ENCODE assay signal across 8 cellular contexts in genomic region chr20:21125849-21126840, GRCh38. TPM values are rescaled to one million over a fixed set of nuclear protein-coding genes. Genes with fewer than 3 reads are reported as not detected.
A peak's percentile ranks its signal among the peaks of the same experiment; 100 is the strongest.
DNase-seq lines count a peak whose midpoint lies in the region; ATAC-seq lines count a peak whose summit lies in the region.

KIZ (plus strand) TSS chr20:21126082; CDS start chr20:21126116, 34 bp downstream.

- H3K36me3 ChIP-seq in CD4-positive, alpha-beta memory T cell (ENCODE audit: insufficient read depth, low read length), result no peaks in the 10 kb centered on the region

- no peaks in the 10 kb centered on the region for H3K9me3 ChIP-seq in CD4-positive, alpha-beta memory T cell (ENCODE audit: control insufficient read depth in 1 of 2, low read length in 2 of 2)

- intact Hi-C loops in CD4-positive, alpha-beta memory T cell (cut with micrococcal nuclease), result loop anchor here (1.0 to 5.0 kb wide), 5 partner anchors 24 to 1074 kb away; partner anchors contain the start of genes CFAP61, CRNKL1, RALGAPA2 and XRN2

- no peaks in the 10 kb centered on the region for H3K27me3 ChIP-seq in CD4-positive, alpha-beta memory T cell (ENCODE audit: insufficient read depth, low read length)

- peaks cover 8 to 9% of the 10 kb centered on the region in 2 donors for H3K36me3 Mint-ChIP-seq in CD4-positive, alpha-beta memory T cell
- no peaks in the 10 kb centered on the region for H3K36me3 Mint-ChIP-seq in activated CD4-positive, alpha-beta memory T cell treated with anti-CD3 and anti-CD28 coated beads, Interleukin-2, amount 10 ng/mL, durations not matched to agents 7 days and 5 days (ENCODE audit: low read depth)

- H3K4me3 ChIP-seq in CD4-positive, alpha-beta memory T cell (ENCODE audit: low read length in 2 of 2), result peak within 1 kb of the TSS; percentile 78 to 81

- peaks cover 0 to 2% of the 10 kb centered on the region in 2 donors for H3K27me3 Mint-ChIP-seq in CD4-positive, alpha-beta memory T cell
- H3K27me3 Mint-ChIP-seq in activated CD4-positive, alpha-beta memory T cell treated with anti-CD3 and anti-CD28 coated beads, Interleukin-2, amount 10 ng/mL, durations not matched to agents 7 days and 5 days, result peaks cover 1% of the 10 kb centered on the region

- peaks cover 21% of the 10 kb centered on the region for H3K4me1 ChIP-seq in CD4-positive, alpha-beta memory T cell (ENCODE audit: insufficient read depth, low read length)

- CTCF ChIA-PET in CD4-positive, alpha-beta memory T cell (lab: Charles Lee; ENCODE audit: partially characterized antibody), result interaction anchor here (0.6 to 2.4 kb wide), 10 partner anchors 9 to 414 kb away, joined by 3 to 15 read pairs (median 3); partner anchors contain the start of gene RALGAPA2
- CTCF ChIA-PET in activated CD4-positive, alpha-beta memory T cell treated with anti-CD3 and anti-CD28 coated beads, Interleukin-2, amount 10 ng/mL, durations not matched to agents 7 days and 5 days (lab: Charles Lee), result interaction anchor here (0.5 to 1.6 kb wide), 10 partner anchors 10 to 379 kb away, joined by 3 to 5 read pairs (median 4); no protein-coding TSS in a partner anchor

- peak; percentile 97 for ATAC-seq in GM19452 (IDR thresholded peaks at IDR 0.05; ENCODE audit: unreplicated experiment)

- peak within 1 kb of the TSS; percentile 55 to 98 (median 93) for H3K27ac Mint-ChIP-seq in CD4-positive, alpha-beta memory T cell
- H3K27ac Mint-ChIP-seq in activated CD4-positive, alpha-beta memory T cell treated with anti-CD3 and anti-CD28 coated beads, Interleukin-2, amount 10 ng/mL, durations not matched to agents 7 days and 5 days, result peak within 1 kb of the TSS; percentile 64

- H3K4me3 Mint-ChIP-seq in CD4-positive, alpha-beta memory T cell, result peak within 1 kb of the TSS; percentile 84 to 99 (median 93)
- H3K4me3 Mint-ChIP-seq in activated CD4-positive, alpha-beta memory T cell treated with anti-CD3 and anti-CD28 coated beads, Interleukin-2, amount 10 ng/mL, durations not matched to agents 7 days and 5 days, result peak within 1 kb of the TSS; percentile 88

- POLR2A ChIA-PET in CD4-positive, alpha-beta memory T cell (lab: Charles Lee; ENCODE audit: partially characterized antibody), result interaction anchor here (0.6 to 2.4 kb wide), 6 partner anchors 25 to 413 kb away, joined by 3 to 29 read pairs (median 4); partner anchors contain the start of gene XRN2
- POLR2A ChIA-PET in activated CD4-positive, alpha-beta memory T cell treated with anti-CD3 and anti-CD28 coated beads, Interleukin-2, amount 10 ng/mL, durations not matched to agents 7 days and 5 days (lab: Charles Lee), result interaction anchor here (0.6 to 1.7 kb wide), 7 partner anchors 9 to 432 kb away, joined by 3 to 13 read pairs (median 4); no protein-coding TSS in a partner anchor

- peak within 1 kb of the TSS; percentile 68 for H3K27ac ChIP-seq in CD4-positive, alpha-beta memory T cell (ENCODE audit: low read depth, low read length)

- DNase-seq in CD4-positive, alpha-beta memory T cell, result peak; percentile 92 to 99 (median 97)
- DNase-seq in HK-2 (ENCODE audit: unreplicated experiment) (peak; percentile 99), NCI-H82 treated with DMSO at 0.1 percent for 48 hours (lab: John Stamatoyannopoulos, UW; ENCODE audit: unreplicated experiment) (peak; percentile 85), ecto neural progenitor cell (ENCODE audit: low spot score) (peak; percentile 99), lung microvascular endothelial cell (ENCODE audit: low read depth in 2 of 2) (peak; percentile 94 to 97)
- peak; percentile 97 for DNase-seq in activated CD4-positive, alpha-beta memory T cell treated with anti-CD3 and anti-CD28 coated beads, Interleukin-2, amount 10 ng/mL, durations not matched to agents 7 days and 5 days
- peak; percentile 94 to 99 (median 98) for DNase-seq in stimulated activated CD4-positive, alpha-beta T cell treated with anti-CD3 and anti-CD28 coated beads, TNF-alpha, amount 100 ng/mL, for 48 hours (ENCODE audit: low read depth in 3 of 3)

- peaks cover 11 to 28% (median 20%) of the 10 kb centered on the region in 4 donors for H3K4me1 Mint-ChIP-seq in CD4-positive, alpha-beta memory T cell
- H3K4me1 Mint-ChIP-seq in activated CD4-positive, alpha-beta memory T cell treated with anti-CD3 and anti-CD28 coated beads, Interleukin-2, amount 10 ng/mL, durations not matched to agents 7 days and 5 days, result peaks cover 31% of the 10 kb centered on the region

- no peaks in the 10 kb centered on the region for H3K9me3 Mint-ChIP-seq in CD4-positive, alpha-beta memory T cell
- no peaks in the 10 kb centered on the region for H3K9me3 Mint-ChIP-seq in activated CD4-positive, alpha-beta memory T cell treated with anti-CD3 and anti-CD28 coated beads, Interleukin-2, amount 10 ng/mL, durations not matched to agents 7 days and 5 days

RNA-seq across cellular contexts. Expression of gene KIZ, which starts in this region (rescaled TPM):
- total RNA-seq in CD4-positive, alpha-beta memory T cell, result 10 to 100 TPM; 33.7 to 46.3 TPM
- 10 to 100 TPM; 15.9 to 17.0 TPM for polyA plus RNA-seq in CD4-positive, alpha-beta memory T cell
- 10 to 100 TPM; 17.3 to 22.1 TPM for total RNA-seq in activated CD4-positive, alpha-beta memory T cell treated with anti-CD3 and anti-CD28 coated beads, Interleukin-2, amount 10 ng/mL, durations not matched to agents 7 days and 5 days
- total RNA-seq in lung microvascular endothelial cell, result 4.0 and 13.9 TPM in 2 replicates

Comparison
In these comparisons a context has a peak if more than half of its experiments do, and no peak if none do; other contexts are left out.
1. Peak in every context shown above with its lines: DNase-seq, ATAC-seq, H3K4me3 ChIP-seq and H3K27ac ChIP-seq.